In the genomic region with DNA sequence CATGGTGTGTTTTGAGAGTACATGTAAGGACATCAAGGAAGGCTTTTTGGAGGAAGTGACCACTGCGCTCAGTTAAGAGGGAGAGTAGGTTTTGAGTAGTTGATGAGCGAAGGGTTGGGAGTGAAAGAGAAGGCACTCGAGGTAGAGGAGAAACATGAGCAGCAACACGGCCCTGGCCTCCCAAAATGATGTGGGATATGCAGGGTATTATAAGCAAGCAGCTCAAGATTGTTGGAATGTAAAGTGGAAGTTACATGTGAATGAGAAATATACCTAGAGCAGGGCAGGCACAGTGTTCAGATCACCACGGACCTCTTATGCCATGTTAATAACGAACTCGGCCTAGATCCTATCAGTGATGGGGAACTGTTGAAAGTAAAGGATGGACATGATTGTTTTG, we compare ENCODE assay signal across 18 cellular contexts. TPM values are rescaled to one million over a fixed set of nuclear protein-coding genes. Genes with fewer than 3 reads are reported as not detected.
DNase-seq lines count a peak whose midpoint lies in the region; ATAC-seq and TF ChIP-seq lines count a peak whose summit lies in the region.
"Had no signal": no experiment of that assay in that cellular context is flagged by ENCODE, and none has a peak within 500 bp of the region (broad histone marks: within the 10 kb centered on the region; RNA-seq: fewer than 3 reads in every experiment).

No MANE protein-coding gene starts in this region.

- in situ Hi-C loops in ACHN (cut with HindIII; ENCODE audit: low pct_ligation_motif_present, low pct_unique_long_range_greater_than_20kb, low sequenced_read_pairs): no loop called here

- intact Hi-C loops in activated CD4-positive, alpha-beta memory T cell treated with anti-CD3 and anti-CD28 coated beads for 36 hours (cut with micrococcal nuclease): loop anchor here (2.0 to 5.0 kb wide), 3 partner anchors 15 to 706 kb away; no protein-coding TSS in a partner anchor

- H3K27me3 Mint-ChIP-seq in CD4-positive, CD25-positive, alpha-beta regulatory T cell: peaks cover 5% of the 10 kb centered on the region
- no peaks in the 10 kb centered on the region for H3K27me3 Mint-ChIP-seq in activated CD4-positive, alpha-beta memory T cell treated with anti-CD3 and anti-CD28 coated beads for 36 hours
- no peaks in the 10 kb centered on the region for H3K27me3 Mint-ChIP-seq in memory B cell
- H3K27me3 Mint-ChIP-seq in type B pancreatic cell: peaks cover 10% of the 10 kb centered on the region

- CTCF ChIA-PET in activated CD4-positive, alpha-beta memory T cell treated with anti-CD3 and anti-CD28 coated beads for 36 hours (lab: Charles Lee): interaction anchor here (1.5 to 2.6 kb wide), 2 partner anchors 160 to 194 kb away, joined by 3 to 14 read pairs; partner anchors contain the start of genes C12orf60 and WBP11

- no peaks in the 10 kb centered on the region for H3K9me3 ChIP-seq in CD4-positive, CD25-positive, alpha-beta regulatory T cell (ENCODE audit: control insufficient read depth in 2 of 2, low read length in 2 of 2)
- H3K9me3 ChIP-seq in DND-41 (ENCODE audit: insufficient read depth, low read length, severe bottlenecking): no peaks in the 10 kb centered on the region
- H3K9me3 ChIP-seq: stomach had no signal

- H3K36me3 ChIP-seq in CD4-positive, CD25-positive, alpha-beta regulatory T cell (ENCODE audit: control insufficient read depth, insufficient read depth, low read length): peaks cover 4% of the 10 kb centered on the region
- H3K36me3 ChIP-seq in DND-41 (ENCODE audit: insufficient read depth, low read length): peaks cover 16% of the 10 kb centered on the region
- H3K36me3 ChIP-seq: stomach had no signal

- peak overlapping the region; percentile 65 to 97 (median 95) for H3K27ac Mint-ChIP-seq in CD4-positive, CD25-positive, alpha-beta regulatory T cell
- H3K27ac Mint-ChIP-seq in activated CD4-positive, alpha-beta memory T cell treated with anti-CD3 and anti-CD28 coated beads for 36 hours: peak overlapping the region; percentile 85
- H3K27ac Mint-ChIP-seq in memory B cell (peak overlapping the region; percentile 92), type B pancreatic cell (no peak overlapping the region)
- H3K27ac Mint-ChIP-seq: mesothelial cell of epicardium had no signal

- H2AFZ ChIP-seq in DND-41 (ENCODE audit: low read depth, low read length): peak overlapping the region; percentile 81

- H3K9me3 Mint-ChIP-seq in CD4-positive, CD25-positive, alpha-beta regulatory T cell: no peaks in the 10 kb centered on the region
- no peaks in the 10 kb centered on the region for H3K9me3 Mint-ChIP-seq in activated CD4-positive, alpha-beta memory T cell treated with anti-CD3 and anti-CD28 coated beads for 36 hours
- H3K9me3 Mint-ChIP-seq in memory B cell (no peaks in the 10 kb centered on the region), type B pancreatic cell (no peaks in the 10 kb centered on the region)
- H3K9me3 Mint-ChIP-seq: mesothelial cell of epicardium had no signal

- peaks cover 9% of the 10 kb centered on the region; the same call in 1 of the 2 replicates for H4K20me1 ChIP-seq in DND-41 (ENCODE audit: insufficient read depth, low read length)

- POLR2A ChIA-PET in activated CD4-positive, alpha-beta memory T cell treated with anti-CD3 and anti-CD28 coated beads for 36 hours (lab: Charles Lee): interaction anchor here (1.0 to 2.6 kb wide), 3 partner anchors 13 to 193 kb away, joined by 5 to 19 read pairs (median 11); a partner anchor contains a TSS

- no peak overlapping the region for H3K4me3 ChIP-seq in CD4-positive, CD25-positive, alpha-beta regulatory T cell (ENCODE audit: low read depth, low read length)
- H3K4me3 ChIP-seq in DND-41 (ENCODE audit: low read depth in 1 of 2, low read length in 2 of 2): peak overlapping the region in 1 of 2 experiments; percentile 77; a peak in 2 of 4 replicates
- H3K4me3 ChIP-seq: stomach had no signal

- H3K27me3 ChIP-seq in CD4-positive, CD25-positive, alpha-beta regulatory T cell (ENCODE audit: control insufficient read depth, insufficient read depth, low read length): no peaks in the 10 kb centered on the region
- H3K27me3 ChIP-seq in DND-41 (ENCODE audit: insufficient read depth, low read length, poor library complexity): no peaks in the 10 kb centered on the region
- H3K27me3 ChIP-seq: stomach had no signal

- H3K79me2 ChIP-seq in DND-41 (ENCODE audit: insufficient read depth, low read length): peaks cover 60% of the 10 kb centered on the region

- peaks cover 30% of the 10 kb centered on the region for H3K4me1 ChIP-seq in CD4-positive, CD25-positive, alpha-beta regulatory T cell (ENCODE audit: control insufficient read depth, insufficient read depth, low read length, poor library complexity, severe bottlenecking)
- peaks cover 52% of the 10 kb centered on the region for H3K4me1 ChIP-seq in DND-41 (ENCODE audit: insufficient read depth, low read length)

- no peak for DNase-seq in CD4-positive, CD25-positive, alpha-beta regulatory T cell
- no peak for DNase-seq in DND-41
- no peak for DNase-seq in activated CD4-positive, alpha-beta memory T cell treated with anti-CD3 and anti-CD28 coated beads for 36 hours
- no peak for DNase-seq in memory B cell (ENCODE audit: low spot score in 2 of 2)
- no peak for DNase-seq in ACHN
- no peak for DNase-seq in MV-4-11 (lab: John Stamatoyannopoulos, UW)
- no peak for DNase-seq in type B pancreatic cell (ENCODE audit: extremely low spot score, unreplicated experiment)
- DNase-seq: aorta, IMR-90, NCI-H1417, NCI-H226, stomach had no signal

- peak overlapping the region; percentile 89 for H3K4me2 ChIP-seq in DND-41 (ENCODE audit: insufficient read depth, low read length)

- peak overlapping the region in 1 of 4 donors; percentile 11 for H3K4me3 Mint-ChIP-seq in CD4-positive, CD25-positive, alpha-beta regulatory T cell
- H3K4me3 Mint-ChIP-seq in activated CD4-positive, alpha-beta memory T cell treated with anti-CD3 and anti-CD28 coated beads for 36 hours: peak overlapping the region; percentile 45
- H3K4me3 Mint-ChIP-seq in memory B cell (no peak overlapping the region), type B pancreatic cell (no peak overlapping the region)
- H3K4me3 Mint-ChIP-seq: mesothelial cell of epicardium had no signal

- no peak for ATAC-seq in CD4-positive, CD25-positive, alpha-beta regulatory T cell (ENCODE audit: low read depth in 2 of 2)
- ATAC-seq in DND-41 (ENCODE audit: insufficient read depth, low read depth): no peak
- ATAC-seq in memory B cell (ENCODE audit: low read depth): no peak
- ATAC-seq: esophagus mucosa had no signal

- H3K36me3 Mint-ChIP-seq in CD4-positive, CD25-positive, alpha-beta regulatory T cell: peaks cover 20% of the 10 kb centered on the region
- H3K36me3 Mint-ChIP-seq in activated CD4-positive, alpha-beta memory T cell treated with anti-CD3 and anti-CD28 coated beads for 36 hours: peaks cover 20% of the 10 kb centered on the region
- H3K36me3 Mint-ChIP-seq in memory B cell (peaks cover 12% of the 10 kb centered on the region), type B pancreatic cell (no peaks in the 10 kb centered on the region)
- H3K36me3 Mint-ChIP-seq: mesothelial cell of epicardium had no signal

- H3K9ac ChIP-seq in DND-41 (ENCODE audit: low read depth, low read length): peak overlapping the region; percentile 78

- TF ChIP-seq CTCF in DND-41 (IDR thresholded peaks at IDR 0.05; ENCODE audit: borderline replicate concordance, extremely low read depth, low read length, poor library complexity, severe bottlenecking) (no peak), type B pancreatic cell (conservative IDR thresholded peaks at IDR 0.05) (no peak)

- peak overlapping the region; percentile 99 for H3K27ac ChIP-seq in CD4-positive, CD25-positive, alpha-beta regulatory T cell (ENCODE audit: insufficient read depth, low read length, poor library complexity, severe bottlenecking)
- H3K27ac ChIP-seq in DND-41 (ENCODE audit: low read length): peak overlapping the region; percentile 87
- H3K27ac ChIP-seq: VCaP had no signal

- peaks cover 0 to 52% (median 32%) of the 10 kb centered on the region in 4 donors for H3K4me1 Mint-ChIP-seq in CD4-positive, CD25-positive, alpha-beta regulatory T cell
- H3K4me1 Mint-ChIP-seq in activated CD4-positive, alpha-beta memory T cell treated with anti-CD3 and anti-CD28 coated beads for 36 hours (ENCODE audit: low read depth): peaks cover 39% of the 10 kb centered on the region
- H3K4me1 Mint-ChIP-seq in memory B cell (peaks cover 27% of the 10 kb centered on the region), type B pancreatic cell (ENCODE audit: unreplicated experiment) (peaks cover 3% of the 10 kb centered on the region)

RNA-seq across cellular contexts. Expression of gene ARHGDIB, which starts 2.1 kb away (rescaled TPM):
- 1,263 TPM for total RNA-seq in CD4-positive, CD25-positive, alpha-beta regulatory T cell
- polyA plus RNA-seq in CD4-positive, CD25-positive, alpha-beta regulatory T cell: 1,000 to 10,000 TPM; 3,550 to 4,641 (median 3,982) TPM
- 100 to 1,000 TPM; 640 to 644 TPM for total RNA-seq in activated CD4-positive, alpha-beta memory T cell treated with anti-CD3 and anti-CD28 coated beads for 36 hours
- 17.0 and 60.8 TPM in 2 replicates for total RNA-seq in type B pancreatic cell (ENCODE audit: low replicate concordance)
- total RNA-seq: G401 had no signal

RNA-seq across cellular contexts. Expression of gene PDE6H, which starts 9.3 kb away (rescaled TPM):
- total RNA-seq in CD4-positive, CD25-positive, alpha-beta regulatory T cell: not detected
- polyA plus RNA-seq in CD4-positive, CD25-positive, alpha-beta regulatory T cell: not detected
- total RNA-seq in activated CD4-positive, alpha-beta memory T cell treated with anti-CD3 and anti-CD28 coated beads for 36 hours: not detected
- not detected in 2 replicates for total RNA-seq in type B pancreatic cell (ENCODE audit: low replicate concordance)
- total RNA-seq: aorta, esophagus mucosa, G401, IMR-90, mesothelial cell of epicardium, omental fat pad, SK-MEL-5, stomach had no signal
- polyA plus RNA-seq: aorta, IMR-90, stomach had no signal

RNA-seq across cellular contexts. Expression of gene ERP27, which starts 25.2 kb away (rescaled TPM):
- 25.4 TPM for total RNA-seq in CD4-positive, CD25-positive, alpha-beta regulatory T cell
- 1 to 10 TPM; 5.3 to 8.0 (median 6.2) TPM for polyA plus RNA-seq in CD4-positive, CD25-positive, alpha-beta regulatory T cell
- 1 to 10 TPM; 1.5 to 2.5 TPM for total RNA-seq in activated CD4-positive, alpha-beta memory T cell treated with anti-CD3 and anti-CD28 coated beads for 36 hours
- total RNA-seq in type B pancreatic cell (ENCODE audit: low replicate concordance): 12.4 and 42.3 TPM in 2 replicates
- total RNA-seq: G401, IMR-90 had no signal
- polyA plus RNA-seq: IMR-90 had no signal

Comparison
In these comparisons a context has a peak if more than half of its experiments do, and no peak if none do; other contexts are left out.
1. RNA of gene ARHGDIB, which starts 2.1 kb away (total RNA-seq): 1,263 TPM in CD4-positive, CD25-positive, alpha-beta regulatory T cell (single experiment) and 640 to 644 TPM in activated CD4-positive, alpha-beta memory T cell treated with anti-CD3 and anti-CD28 coated beads for 36 hours; 17.0 to 60.8 TPM in type B pancreatic cell; every median in the first group is over 10 times any median in the second.